Comparison of ENCODE assay signal across 15 cellular contexts in genomic region chr1:54265126-54265525, GRCh38.
"Had no signal": no experiment of that assay in that cellular context is flagged by ENCODE, and none has a peak within 500 bp of the region (broad histone marks: within the 10 kb centered on the region; RNA-seq: fewer than 3 reads in every experiment).

No MANE protein-coding gene starts in this region.

- H3K27ac ChIP-seq: ascending aorta, colonic mucosa, heart right ventricle, left ventricle myocardium inferior, thyroid gland had no signal

- H3K4me1 ChIP-seq: ascending aorta, colonic mucosa had no signal

- DNase-seq: activated CD4-positive, alpha-beta memory T cell treated with anti-CD3 and anti-CD28 coated beads, Interleukin-2, amount 10 ng/mL, durations not matched to agents 7 days and 5 days; activated CD4-positive, CD25-positive, alpha-beta regulatory T cell treated with anti-CD3 and anti-CD28 coated beads, Interleukin-2, amount 50 U/mL, for 72 hours; activated effector memory CD4-positive, alpha-beta T cell treated with Interleukin-2 at 50 U/mL for 16 hours; colonic mucosa; foreskin melanocyte; heart right ventricle; islet precursor cell; left ventricle myocardium inferior; mesendoderm; posterior cingulate gyrus; SK-N-SH; small intestine; T-helper 2 cell; thyroid gland had no signal

- H3K9me3 ChIP-seq: ascending aorta, colonic mucosa, heart right ventricle, left ventricle myocardium inferior, SK-N-SH, thyroid gland had no signal

- H3K27me3 Mint-ChIP-seq: activated CD4-positive, alpha-beta memory T cell treated with anti-CD3 and anti-CD28 coated beads, Interleukin-2, amount 10 ng/mL, durations not matched to agents 7 days and 5 days had no signal

- H3K36me3 ChIP-seq: colonic mucosa, left ventricle myocardium inferior, thyroid gland had no signal

- H3K9me3 Mint-ChIP-seq: activated CD4-positive, alpha-beta memory T cell treated with anti-CD3 and anti-CD28 coated beads, Interleukin-2, amount 10 ng/mL, durations not matched to agents 7 days and 5 days had no signal

- H3K4me3 Mint-ChIP-seq: activated CD4-positive, alpha-beta memory T cell treated with anti-CD3 and anti-CD28 coated beads, Interleukin-2, amount 10 ng/mL, durations not matched to agents 7 days and 5 days had no signal

- H3K27ac Mint-ChIP-seq: activated CD4-positive, alpha-beta memory T cell treated with anti-CD3 and anti-CD28 coated beads, Interleukin-2, amount 10 ng/mL, durations not matched to agents 7 days and 5 days had no signal

- H3K4me3 ChIP-seq: ascending aorta, colonic mucosa, heart right ventricle, left ventricle myocardium inferior, thyroid gland had no signal

- H3K27me3 ChIP-seq: ascending aorta, colonic mucosa, heart right ventricle, thyroid gland had no signal
